Comparison of ENCODE assay signal across 16 cellular contexts in genomic region chr15:74655424-74655823, GRCh38. TPM values are rescaled to one million over a fixed set of nuclear protein-coding genes. Genes with fewer than 3 reads are reported as not detected.
DNase-seq lines count a peak whose midpoint lies in the region; ATAC-seq and TF ChIP-seq lines count a peak whose summit lies in the region.
"Had no signal": no experiment of that assay in that cellular context is flagged by ENCODE, and none has a peak within 500 bp of the region (broad histone marks: within the 10 kb centered on the region; RNA-seq: fewer than 3 reads in every experiment).

No MANE protein-coding gene starts in this region.

- no peaks in the 10 kb centered on the region for H3K9me3 Mint-ChIP-seq in brain
- no peaks in the 10 kb centered on the region for H3K9me3 Mint-ChIP-seq in CD8-positive, alpha-beta memory T cell
- H3K9me3 Mint-ChIP-seq: T-cell had no signal

- H3K4me3 ChIP-seq in GM12865 (ENCODE audit: low read depth, low read length): no peak overlapping the region
- no peak overlapping the region for H3K4me3 ChIP-seq in CD8-positive, alpha-beta memory T cell (ENCODE audit: low read length)
- H3K4me3 ChIP-seq in suprapubic skin: no peak overlapping the region
- H3K4me3 ChIP-seq: transverse colon had no signal

- H3K9me3 ChIP-seq in CD8-positive, alpha-beta memory T cell (ENCODE audit: low read length): no peaks in the 10 kb centered on the region
- no peaks in the 10 kb centered on the region for H3K9me3 ChIP-seq in suprapubic skin
- H3K9me3 ChIP-seq: transverse colon had no signal

- H3K27ac Mint-ChIP-seq in brain: peak overlapping the region in 4 of 5 experiments; percentile 51 to 95 (median 90)
- peak overlapping the region in 2 of 8 donors; percentile 38 to 41 for H3K27ac Mint-ChIP-seq in CD8-positive, alpha-beta memory T cell
- H3K27ac Mint-ChIP-seq: T-cell had no signal

- no peaks in the 10 kb centered on the region for H3K4me1 ChIP-seq in CD8-positive, alpha-beta memory T cell (ENCODE audit: insufficient read depth, low read length)
- H3K4me1 ChIP-seq in suprapubic skin: peaks cover 32% of the 10 kb centered on the region

- ATAC-seq in HG03520 (IDR thresholded peaks at IDR 0.05; ENCODE audit: unreplicated experiment): no peak
- ATAC-seq: T-cell had no signal

- H3K36me3 Mint-ChIP-seq in brain: peaks cover 42% of the 10 kb centered on the region
- H3K36me3 Mint-ChIP-seq in CD8-positive, alpha-beta memory T cell: peaks cover 0 to 39% (median 4%) of the 10 kb centered on the region in 3 donors

- WGBS in suprapubic skin: 84% methylated on average over 7 of the region's 7 CpGs

- TF ChIP-seq EP300 in suprapubic skin (IDR thresholded peaks at IDR 0.05): no peak

- no peaks in the 10 kb centered on the region for H3K27me3 Mint-ChIP-seq in brain
- H3K27me3 Mint-ChIP-seq in CD8-positive, alpha-beta memory T cell: no peaks in the 10 kb centered on the region
- H3K27me3 Mint-ChIP-seq: T-cell had no signal

- DNase-seq in DMS 273 (lab: John Stamatoyannopoulos, UW; ENCODE audit: unreplicated experiment) (peak; percentile 9), DMS 273 treated with DMSO at 0.1 percent for 48 hours (lab: John Stamatoyannopoulos, UW) (no peak), GM12865 (ENCODE audit: low read depth) (peak; percentile 83), NCI-H345 (lab: John Stamatoyannopoulos, UW) (peak; percentile 66), suprapubic skin (ENCODE audit: low spot score in 2 of 2) (no peak)
- DNase-seq in CD8-positive, alpha-beta memory T cell: no peak
- DNase-seq: Karpas-422; midbrain; NCI-H2227 treated with DMSO at 0.1 percent for 48 hours; stimulated activated CD4-positive, alpha-beta T cell treated with anti-CD3 and anti-CD28 coated beads, Interleukin-12 subunit alpha, Interleukin-12 subunit beta, amount 100 ng/mL, for 4 hours; T-cell; transverse colon had no signal

- H3K36me3 ChIP-seq in CD8-positive, alpha-beta memory T cell (ENCODE audit: insufficient read depth, low read length): peaks cover 10% of the 10 kb centered on the region
- H3K36me3 ChIP-seq in suprapubic skin: peaks cover 4% of the 10 kb centered on the region
- H3K36me3 ChIP-seq: transverse colon had no signal

- POLR2A ChIA-PET in CD8-positive, alpha-beta memory T cell (lab: Charles Lee): no interaction called here

- H3K4me3 Mint-ChIP-seq in brain: peak overlapping the region in 2 of 5 experiments; percentile 2 to 34
- H3K4me3 Mint-ChIP-seq in CD8-positive, alpha-beta memory T cell: no peak overlapping the region
- H3K4me3 Mint-ChIP-seq: T-cell had no signal

- TF ChIP-seq CTCF in GM12865 (IDR thresholded peaks at IDR 0.05; ENCODE audit: insufficient read depth, low read depth, low read length, missing control alignments): no peak
- no peak for TF ChIP-seq CTCF in brain (conservative IDR thresholded peaks at IDR 0.05)
- no peak for TF ChIP-seq CTCF in suprapubic skin (IDR thresholded peaks at IDR 0.05)

- no peak for TF ChIP-seq POLR2A in suprapubic skin (IDR thresholded peaks at IDR 0.05)

- H3K27me3 ChIP-seq in CD8-positive, alpha-beta memory T cell (ENCODE audit: insufficient read depth, low read length, poor library complexity, severe bottlenecking): no peaks in the 10 kb centered on the region
- no peaks in the 10 kb centered on the region for H3K27me3 ChIP-seq in suprapubic skin
- H3K27me3 ChIP-seq: transverse colon had no signal

- H3K4me1 Mint-ChIP-seq in brain: peaks cover 72% of the 10 kb centered on the region
- peaks cover 17 to 39% (median 23%) of the 10 kb centered on the region in 3 donors for H3K4me1 Mint-ChIP-seq in CD8-positive, alpha-beta memory T cell

- CTCF ChIA-PET in CD8-positive, alpha-beta memory T cell (lab: Charles Lee): no interaction called here

- H3K27ac ChIP-seq in CD8-positive, alpha-beta memory T cell (ENCODE audit: low read depth, low read length): no peak overlapping the region
- H3K27ac ChIP-seq in suprapubic skin: no peak overlapping the region
- H3K27ac ChIP-seq: 22Rv1, parathyroid adenoma had no signal

RNA-seq across cellular contexts. Expression of gene CLK3, which starts 39.8 kb away (rescaled TPM):
- 61.8 TPM for polyA plus RNA-seq in brain (ENCODE audit: insufficient read depth, low read depth, low replicate concordance)
- total RNA-seq in CD8-positive, alpha-beta memory T cell: 100 to 1,000 TPM in 1 of 2 experiments, 10 to 100 TPM in 1; 96.8 to 101 TPM
- polyA plus RNA-seq in CD8-positive, alpha-beta memory T cell: 84.7 TPM
- total RNA-seq in suprapubic skin: 100 to 1,000 TPM in 3 of 4 donors, 10 to 100 TPM in 1; 93.1 to 244 (median 115) TPM

RNA-seq across cellular contexts. Expression of gene EDC3, which starts 40.4 kb away (rescaled TPM):
- 34.9 TPM for polyA plus RNA-seq in brain (ENCODE audit: insufficient read depth, low read depth, low replicate concordance)
- 10 to 100 TPM; 50.9 to 52.0 TPM for total RNA-seq in CD8-positive, alpha-beta memory T cell
- 29.9 TPM for polyA plus RNA-seq in CD8-positive, alpha-beta memory T cell
- total RNA-seq in suprapubic skin: 10 to 100 TPM; 13.0 to 52.4 (median 23.5) TPM

Comparison
In these comparisons a context has a peak if more than half of its experiments do, and no peak if none do; other contexts are left out.
1. DNase-seq: peak in DMS 273 (single experiment), GM12865 (single experiment) and NCI-H345 (single experiment); none in DMS 273 treated with DMSO at 0.1 percent for 48 hours (single experiment), CD8-positive, alpha-beta memory T cell (0 of 5) and suprapubic skin (0 of 2).